12 cellular contexts compared by ENCODE assay signal in genomic region chr1:110874303-110875215, GRCh38. TPM values are rescaled to one million over a fixed set of nuclear protein-coding genes. Genes with fewer than 3 reads are reported as not detected.
DNase-seq lines count a peak whose midpoint lies in the region; ATAC-seq and TF ChIP-seq lines count a peak whose summit lies in the region.
"Had no signal": no experiment of that assay in that cellular context is flagged by ENCODE, and none has a peak within 500 bp of the region (broad histone marks: within the 10 kb centered on the region; RNA-seq: fewer than 3 reads in every experiment).

No MANE protein-coding gene starts in this region.

- CTCF ChIA-PET in Calu3 (lab: Charles Lee): no interaction called here

- H3K9me3 Mint-ChIP-seq in activated naive CD8-positive, alpha-beta T cell treated with anti-CD3 and anti-CD28 coated beads, Interleukin-2, amount 10 ng/mL, durations not matched to agents 7 days and 5 days: no peaks in the 10 kb centered on the region
- H3K9me3 Mint-ChIP-seq in Calu3 (ENCODE audit: low read depth, unreplicated experiment): no peaks in the 10 kb centered on the region
- H3K9me3 Mint-ChIP-seq: type B pancreatic cell had no signal

- H2AFZ ChIP-seq in DND-41 (ENCODE audit: low read depth, low read length) (peak overlapping the region; percentile 77), parathyroid adenoma (no peak overlapping the region)

- H3K4me3 ChIP-seq in DND-41 (ENCODE audit: low read depth in 1 of 2, low read length in 2 of 2): peak overlapping the region; percentile 90 to 93
- peak overlapping the region; percentile 9 for H3K4me3 ChIP-seq in parathyroid adenoma (ENCODE audit: low read depth, low read length)
- no peak overlapping the region for H3K4me3 ChIP-seq in thyroid gland (replicated peaks in 1 of 3)

- H4K20me1 ChIP-seq in DND-41 (ENCODE audit: insufficient read depth, low read length): no peaks in the 10 kb centered on the region

- 36 to 45% methylated on average over 3 of the region's 3 CpGs for WGBS in thyroid gland, 2 donors

- peaks cover 44% of the 10 kb centered on the region for H3K4me1 Mint-ChIP-seq in activated naive CD8-positive, alpha-beta T cell treated with anti-CD3 and anti-CD28 coated beads, Interleukin-2, amount 10 ng/mL, durations not matched to agents 7 days and 5 days
- H3K4me1 Mint-ChIP-seq in Calu3 (ENCODE audit: low read depth, unreplicated experiment): no peaks in the 10 kb centered on the region

- H3K4me1 ChIP-seq in DND-41 (ENCODE audit: insufficient read depth, low read length) (peaks cover 72% of the 10 kb centered on the region), parathyroid adenoma (no peaks in the 10 kb centered on the region), thyroid gland (peaks cover 0 to 8% of the 10 kb centered on the region in 2 donors)

- H3K9ac ChIP-seq in DND-41 (ENCODE audit: low read depth, low read length) (peak overlapping the region; percentile 80), parathyroid adenoma (no peak overlapping the region)
- H3K9ac ChIP-seq: KMS-11 had no signal

- POLR2A ChIA-PET in activated naive CD8-positive, alpha-beta T cell treated with anti-CD3 and anti-CD28 coated beads, Interleukin-2, amount 10 ng/mL, durations not matched to agents 7 days and 5 days (lab: Charles Lee): interaction anchor here (0.8 to 5.8 kb wide), 26 partner anchors 11 to 968 kb away, joined by 3 to 90 read pairs (median 4); partner anchors contain the start of genes CEPT1, DRAM2, KCNA3 and LRIF1

- H3K4me2 ChIP-seq in DND-41 (ENCODE audit: insufficient read depth, low read length) (peak overlapping the region; percentile 80), parathyroid adenoma (ENCODE audit: low read length) (no peak overlapping the region)
- H3K4me2 ChIP-seq: KMS-11 had no signal

- peaks cover 70% of the 10 kb centered on the region for H3K79me2 ChIP-seq in DND-41 (ENCODE audit: insufficient read depth, low read length)
- no peaks in the 10 kb centered on the region for H3K79me2 ChIP-seq in parathyroid adenoma

- H3K4me3 Mint-ChIP-seq in activated naive CD8-positive, alpha-beta T cell treated with anti-CD3 and anti-CD28 coated beads, Interleukin-2, amount 10 ng/mL, durations not matched to agents 7 days and 5 days: peak overlapping the region; percentile 91
- H3K4me3 Mint-ChIP-seq in Calu3 (ENCODE audit: low read depth, unreplicated experiment): no peak overlapping the region
- H3K4me3 Mint-ChIP-seq: type B pancreatic cell had no signal

- intact Hi-C loops in Calu3 (cut with micrococcal nuclease; ENCODE audit: unreplicated experiment): no loop called here
- intact Hi-C loops in thyroid gland (cut with DNase I): no loop called here

- no peak for TF ChIP-seq POLR2A in thyroid gland (IDR thresholded peaks at IDR 0.05)

- H3K27me3 ChIP-seq in DND-41 (ENCODE audit: insufficient read depth, low read length, poor library complexity) (no peaks in the 10 kb centered on the region), parathyroid adenoma (ENCODE audit: control insufficient read depth, insufficient read depth, low read length) (no peaks in the 10 kb centered on the region), thyroid gland (no peaks in the 10 kb centered on the region)

- H3K27me3 Mint-ChIP-seq in activated naive CD8-positive, alpha-beta T cell treated with anti-CD3 and anti-CD28 coated beads, Interleukin-2, amount 10 ng/mL, durations not matched to agents 7 days and 5 days: no peaks in the 10 kb centered on the region
- peaks cover 19% of the 10 kb centered on the region for H3K27me3 Mint-ChIP-seq in Calu3 (ENCODE audit: unreplicated experiment)

- H3K36me3 Mint-ChIP-seq in activated naive CD8-positive, alpha-beta T cell treated with anti-CD3 and anti-CD28 coated beads, Interleukin-2, amount 10 ng/mL, durations not matched to agents 7 days and 5 days: peaks cover 31% of the 10 kb centered on the region
- no peaks in the 10 kb centered on the region for H3K36me3 Mint-ChIP-seq in Calu3 (ENCODE audit: insufficient read depth, unreplicated experiment)
- H3K36me3 Mint-ChIP-seq: type B pancreatic cell had no signal

- TF ChIP-seq CTCF in DND-41 (IDR thresholded peaks at IDR 0.05; ENCODE audit: borderline replicate concordance, extremely low read depth, low read length, poor library complexity, severe bottlenecking) (no peak), parathyroid adenoma (IDR thresholded peaks at IDR 0.05) (no peak), Calu3 (IDR thresholded peaks at IDR 0.05; ENCODE audit: unreplicated experiment) (no peak), thyroid gland (IDR thresholded peaks at IDR 0.05) (no peak)

- no TSS peak for BruUV-seq in Calu3 (replicated peaks; lab: Mats Ljungman, UMichigan)

- H3K27ac ChIP-seq in DND-41 (ENCODE audit: low read length) (peak overlapping the region; percentile 95), parathyroid adenoma (peak overlapping the region; percentile 15), thyroid gland (peak overlapping the region in 1 of 3 donors; percentile 22)
- H3K27ac ChIP-seq: KMS-11 had no signal

- DNase-seq in DND-41: peak; percentile 24
- peak; percentile 84 to 86 for DNase-seq in Kasumi-1 (lab: John Stamatoyannopoulos, UW)
- no peak for DNase-seq in activated naive CD8-positive, alpha-beta T cell treated with anti-CD3 and anti-CD28 coated beads, Interleukin-2, amount 10 ng/mL, durations not matched to agents 7 days and 5 days
- DNase-seq in Calu3: no peak
- DNase-seq in activated CD4-positive, CD25-positive, alpha-beta regulatory T cell (lab: John Stamatoyannopoulos, UW): no peak
- DNase-seq in thyroid gland: no peak
- no peak for DNase-seq in midbrain (lab: John Stamatoyannopoulos, UW)
- DNase-seq: anterior cingulate cortex had no signal

- ATAC-seq in DND-41 (ENCODE audit: insufficient read depth, low read depth): peak; percentile 41
- peak; percentile 2 for ATAC-seq in activated naive CD8-positive, alpha-beta T cell treated with anti-CD3 and anti-CD28 coated beads, Interleukin-2, amount 10 ng/mL, durations not matched to agents 7 days and 5 days (ENCODE audit: low read depth)

- H3K9me3 ChIP-seq in DND-41 (ENCODE audit: insufficient read depth, low read length, severe bottlenecking) (no peaks in the 10 kb centered on the region), parathyroid adenoma (ENCODE audit: control insufficient read depth, low read length) (no peaks in the 10 kb centered on the region), thyroid gland (no peaks in the 10 kb centered on the region)

- peak overlapping the region; percentile 95 for H3K27ac Mint-ChIP-seq in activated naive CD8-positive, alpha-beta T cell treated with anti-CD3 and anti-CD28 coated beads, Interleukin-2, amount 10 ng/mL, durations not matched to agents 7 days and 5 days
- no peak overlapping the region for H3K27ac Mint-ChIP-seq in Calu3 (ENCODE audit: unreplicated experiment)
- H3K27ac Mint-ChIP-seq: type B pancreatic cell had no signal

- peaks cover 6% of the 10 kb centered on the region for H3K36me3 ChIP-seq in DND-41 (ENCODE audit: insufficient read depth, low read length)
- H3K36me3 ChIP-seq in parathyroid adenoma (ENCODE audit: control insufficient read depth, insufficient read depth, low read length): no peaks in the 10 kb centered on the region
- H3K36me3 ChIP-seq in thyroid gland: no peaks in the 10 kb centered on the region

RNA-seq across cellular contexts. Expression of gene CD53, which starts 1.6 kb away (rescaled TPM):
- 100 to 1,000 TPM; 410 to 415 TPM for total RNA-seq in activated naive CD8-positive, alpha-beta T cell treated with anti-CD3 and anti-CD28 coated beads, Interleukin-2, amount 10 ng/mL, durations not matched to agents 7 days and 5 days
- total RNA-seq in Calu3 (2022) (not detected in 2 replicates), thyroid gland (10 to 100 TPM; 11.6 to 31.0 (median 13.9) TPM)
- total RNA-seq: G401 had no signal

Comparison
In these comparisons a context has a peak if more than half of its experiments do, and no peak if none do; other contexts are left out.
1. DNase-seq: peak in DND-41 (single experiment) and Kasumi-1 (2 of 2); none in activated naive CD8-positive, alpha-beta T cell treated with anti-CD3 and anti-CD28 coated beads, Interleukin-2, amount 10 ng/mL, durations not matched to agents 7 days and 5 days (single experiment), Calu3 (single experiment), activated CD4-positive, CD25-positive, alpha-beta regulatory T cell (0 of 4), thyroid gland (0 of 2) and midbrain (single experiment).
2. H3K4me3 ChIP-seq: peak in DND-41 (2 of 2) and parathyroid adenoma (single experiment); none in thyroid gland (0 of 3).
3. RNA of gene CD53, which starts 1.6 kb away (total RNA-seq): 410 to 415 TPM in activated naive CD8-positive, alpha-beta T cell treated with anti-CD3 and anti-CD28 coated beads, Interleukin-2, amount 10 ng/mL, durations not matched to agents 7 days and 5 days; 11.6 to 31.0 TPM in thyroid gland and not detected in Calu3; every median in the first group is over 10 times any median in the second.